10 cellular contexts compared by ENCODE assay signal in genomic region chr17:57294075-57294474, GRCh38. TPM values are rescaled to one million over a fixed set of nuclear protein-coding genes. Genes with fewer than 3 reads are reported as not detected.
DNase-seq lines count a peak whose midpoint lies in the region; ATAC-seq and TF ChIP-seq lines count a peak whose summit lies in the region.
"Had no signal": no experiment of that assay in that cellular context is flagged by ENCODE, and none has a peak within 500 bp of the region (broad histone marks: within the 10 kb centered on the region; RNA-seq: fewer than 3 reads in every experiment).

No MANE protein-coding gene starts in this region.

- BruUV-seq in HCT116 (replicated peaks; lab: Mats Ljungman, UMichigan): no TSS peak

- no peak for ATAC-seq in HCT116
- no peak for ATAC-seq in SK-N-SH treated with all-trans-retinoic acid at 6 μM for 48 hours
- no peak for ATAC-seq in omental fat pad (ENCODE audit: low FRiP score)

- RAD21 ChIA-PET in HCT116 (lab: Charles Lee; ENCODE audit: low non-redundant PET in 1 of 2, low total read pairs in 2 of 2, uncharacterized antibody in 2 of 2, unreplicated experiment in 2 of 2): no interaction called here

- peaks cover 0 to 13% of the 10 kb centered on the region in 2 experiments; a peak in 2 of 4 replicates for H3K9me3 ChIP-seq in HCT116 (ENCODE audit: control insufficient read depth in 1 of 2, insufficient read depth in 1 of 2, low read depth in 1 of 2, low read length in 2 of 2)
- peaks cover 15% of the 10 kb centered on the region for H3K9me3 ChIP-seq in neural progenitor cell (ENCODE audit: low read depth)
- H3K9me3 ChIP-seq in stomach: peaks cover 0 to 5% (median 0%) of the 10 kb centered on the region in 4 donors
- H3K9me3 ChIP-seq: thyroid gland had no signal

- H3K27me3 Mint-ChIP-seq in neural progenitor cell (ENCODE audit: insufficient read depth, low read depth): peaks cover 2% of the 10 kb centered on the region

- peak overlapping the region; percentile 84 for H3K27ac Mint-ChIP-seq in neural progenitor cell

- TF ChIP-seq RAD21 in HCT116 (IDR thresholded peaks at IDR 0.05; ENCODE audit: low read depth): no peak

- H3K27me3 ChIP-seq in HCT116 (ENCODE audit: insufficient read depth, low read length): no peaks in the 10 kb centered on the region
- H3K27me3 ChIP-seq in neural progenitor cell: no peaks in the 10 kb centered on the region
- no peaks in the 10 kb centered on the region for H3K27me3 ChIP-seq in stomach
- H3K27me3 ChIP-seq: thyroid gland had no signal

- H3K36me3 Mint-ChIP-seq in neural progenitor cell: peaks cover 53% of the 10 kb centered on the region

- DNase-seq in HCT116 (ENCODE audit: low read depth, low spot score): no peak
- peak; percentile 49 for DNase-seq in NCI-H2081 treated with DMSO at 0.1 percent for 48 hours (lab: John Stamatoyannopoulos, UW)
- DNase-seq in neural progenitor cell (ENCODE audit: low spot score): no peak
- no peak for DNase-seq in stimulated activated CD4-positive, alpha-beta T cell treated with anti-CD3 and anti-CD28 coated beads, Interleukin-1b, Interleukin-23, amount 100 ng/mL, for 48 hours
- no peak for DNase-seq in omental fat pad (ENCODE audit: low spot score)
- no peak for DNase-seq in stomach
- DNase-seq: activated T-cell treated with anti-CD3 and anti-CD28 coated beads for 4 hours, thyroid gland had no signal

- H3F3A ChIP-seq in neural progenitor cell (ENCODE audit: low read depth): no peaks in the 10 kb centered on the region

- no peak for TF ChIP-seq CTCF in HCT116 (IDR thresholded peaks at IDR 0.05 in 2 of 3, conservative IDR thresholded peaks at IDR 0.05 in 1 of 3; ENCODE audit: borderline replicate concordance in 1 of 3, insufficient read depth in 1 of 3, low read depth in 2 of 3, low read length in 2 of 3)
- no peak for TF ChIP-seq CTCF in neural progenitor cell (IDR thresholded peaks at IDR 0.05)
- TF ChIP-seq CTCF in omental fat pad (IDR thresholded peaks at IDR 0.05): no peak
- no peak for TF ChIP-seq CTCF in stomach (IDR thresholded peaks at IDR 0.05)

- TF ChIP-seq POLR2A in HCT116 (IDR thresholded peaks at IDR 0.05; ENCODE audit: borderline replicate concordance, extremely low read depth, insufficient read depth, insufficient read length): no peak
- no peak for TF ChIP-seq POLR2A in stomach (IDR thresholded peaks at IDR 0.05)

- H3K4me1 ChIP-seq in HCT116 (ENCODE audit: control insufficient read depth in 1 of 2, insufficient read depth in 2 of 2, low read length in 2 of 2): peaks cover 48 to 56% of the 10 kb centered on the region in 2 experiments
- H3K4me1 ChIP-seq in neural progenitor cell: peaks cover 28% of the 10 kb centered on the region
- peaks cover 0 to 17% (median under 1%) of the 10 kb centered on the region in 4 donors for H3K4me1 ChIP-seq in stomach

- CTCF ChIA-PET in HCT116 (lab: Charles Lee): interaction anchor here (0.9 kb wide), 1 partner anchor 51 kb away, joined by 3 read pairs; no protein-coding TSS in a partner anchor

- H2AFZ ChIP-seq in HCT116 (ENCODE audit: low read depth, low read length, poor library complexity, severe bottlenecking) (no peak overlapping the region), neural progenitor cell (replicated peaks) (no peak overlapping the region)
- H2AFZ ChIP-seq: parathyroid adenoma had no signal

- POLR2A ChIA-PET in HCT116 (lab: Charles Lee): no interaction called here

- H3K9me3 Mint-ChIP-seq in neural progenitor cell: peaks cover 24% of the 10 kb centered on the region

- H3K79me2 ChIP-seq in HCT116 (ENCODE audit: insufficient read depth, low read length) (peaks cover 47% of the 10 kb centered on the region), neural progenitor cell (ENCODE audit: low read depth) (peaks cover 97% of the 10 kb centered on the region)

- no peaks in the 10 kb centered on the region for H4K20me1 ChIP-seq in HCT116 (ENCODE audit: insufficient read depth)
- H4K20me1 ChIP-seq in neural progenitor cell (ENCODE audit: low read depth): peaks cover 60% of the 10 kb centered on the region

- H3K4me2 ChIP-seq in HCT116 (ENCODE audit: low read length): peak overlapping the region; percentile 77
- no peak overlapping the region for H3K4me2 ChIP-seq in neural progenitor cell

- H3K9ac ChIP-seq in HCT116 (ENCODE audit: low read length): 0 out of 2 replicates have a peak overlapping the region, but pooled peaks have one; percentile 16
- no peak overlapping the region for H3K9ac ChIP-seq in neural progenitor cell
- H3K9ac ChIP-seq: parathyroid adenoma had no signal

- H3K36me3 ChIP-seq in HCT116 (ENCODE audit: control insufficient read depth in 1 of 2, insufficient read depth in 2 of 2, low read length in 2 of 2): peaks cover 0 to 20% of the 10 kb centered on the region in 2 experiments; a peak in 2 of 4 replicates
- peaks cover 18% of the 10 kb centered on the region for H3K36me3 ChIP-seq in neural progenitor cell
- peaks cover 0 to 23% (median 13%) of the 10 kb centered on the region in 4 donors for H3K36me3 ChIP-seq in stomach
- H3K36me3 ChIP-seq: thyroid gland had no signal

- intact Hi-C loops in HCT116 (cut with micrococcal nuclease) (no loop called here), stomach (cut with DNase I; ENCODE audit: low total_unique reads) (no loop called here)

- no peak for TF ChIP-seq EP300 in stomach (IDR thresholded peaks at IDR 0.05)

- no peaks in the 10 kb centered on the region for H3K9me2 ChIP-seq in HCT116 (ENCODE audit: insufficient read depth)

- H3K27ac ChIP-seq in HCT116 (ENCODE audit: low read depth, low read length) (peak overlapping the region; percentile 84), neural progenitor cell (no peak overlapping the region), stomach (no peak overlapping the region)
- H3K27ac ChIP-seq: parathyroid adenoma, thyroid gland had no signal

- H3K4me1 Mint-ChIP-seq in neural progenitor cell: peaks cover 68% of the 10 kb centered on the region

- H3K4me3 ChIP-seq in HCT116 (replicated peaks in 1 of 2; ENCODE audit: low read depth in 1 of 2, low read length in 2 of 2) (no peak overlapping the region), neural progenitor cell (no peak overlapping the region), stomach (no peak overlapping the region)
- H3K4me3 ChIP-seq: thyroid gland had no signal

- 81 to 85% (median 83%) methylated on average over 7 of the region's 7 CpGs for WGBS in stomach, 5 donors

- H3K4me3 Mint-ChIP-seq in neural progenitor cell: peak overlapping the region; percentile 3

TF ChIP-seq in HCT116, 20 proteins besides CTCF, POLR2A, EP300 and RAD21 (continues in another document):
- TF ChIP-seq REST (IDR thresholded peaks at IDR 0.05; ENCODE audit: low read depth) (no peak), EGR1 (IDR thresholded peaks at IDR 0.05; ENCODE audit: low read depth) (no peak)

TF ChIP-seq in SK-N-SH treated with all-trans-retinoic acid at 6 μM for 48 hours, 23 proteins besides CTCF, POLR2A, EP300 and RAD21 (continues in another document):
- TF ChIP-seq POU6F1 (CRISPR knock-in tag; IDR thresholded peaks at IDR 0.05; ENCODE audit: borderline replicate concordance, low read depth) (no peak), CSRNP3 (CRISPR knock-in tag; IDR thresholded peaks at IDR 0.05) (no peak), OSR1 (CRISPR knock-in tag; IDR thresholded peaks at IDR 0.05) (no peak), ZFP30 (CRISPR knock-in tag; IDR thresholded peaks at IDR 0.05) (no peak), TCF4 (CRISPR knock-in tag; IDR thresholded peaks at IDR 0.05; ENCODE audit: borderline replicate concordance) (peak; percentile 73; the same call in 1 of the 2 replicates)

RNA-seq across cellular contexts. Expression of gene MSI2, which starts 37.8 kb away (rescaled TPM):
- total RNA-seq in HCT116 (2021; ENCODE audit: unreplicated experiment) (137 TPM), neural progenitor cell (ENCODE audit: low replicate concordance) (92.7 and 96.9 TPM in 2 replicates), omental fat pad (10 to 100 TPM; 14.9 to 24.4 (median 19.8) TPM), stomach (10 to 100 TPM; 11.7 to 72.4 (median 30.8) TPM)
- polyA plus RNA-seq in HCT116 (2012): 36.6 and 46.1 TPM in 2 replicates
- polyA plus RNA-seq in stomach: 10 to 100 TPM in 2 of 3 donors, 1 to 10 TPM in 1; 8.3 to 15.8 (median 10.7) TPM
